Comparison of ENCODE assay signal across 8 cellular contexts in genomic region chr12:109461846-109462766, GRCh38. TPM values are rescaled to one million over a fixed set of nuclear protein-coding genes. Genes with fewer than 3 reads are reported as not detected.
DNase-seq lines count a peak whose midpoint lies in the region; ATAC-seq, FAIRE-seq and TF ChIP-seq lines count a peak whose summit lies in the region.

No MANE protein-coding gene starts in this region.

- H3K27ac Mint-ChIP-seq in activated T-helper 1 cell treated with anti-CD3 and anti-CD28 coated beads, Interleukin-12 subunit alpha, Interleukin-12 subunit beta, Interleukin-2, Interleukin-4 antibody, amounts not matched to agents 30 ng/mL and 10 ng/mL and 1 ng/mL, durations not matched to agents 14 hours and 24 hours and 36 hours: no peak overlapping the region

- no peaks in the 10 kb centered on the region for H3K9me3 Mint-ChIP-seq in activated T-helper 1 cell treated with anti-CD3 and anti-CD28 coated beads, Interleukin-12 subunit alpha, Interleukin-12 subunit beta, Interleukin-2, Interleukin-4 antibody, amounts not matched to agents 30 ng/mL and 10 ng/mL and 1 ng/mL, durations not matched to agents 14 hours and 24 hours and 36 hours

- H2AFZ ChIP-seq in endothelial cell of umbilical vein (ENCODE audit: low read depth, low read length): no peak overlapping the region

- peaks cover 3 to 24% of the 10 kb centered on the region in 2 experiments for H3K36me3 ChIP-seq in endothelial cell of umbilical vein (ENCODE audit: control insufficient read depth in 2 of 2, extremely low read depth in 1 of 2, insufficient read depth in 2 of 2, low read length in 2 of 2)

- intact Hi-C loops in endothelial cell of umbilical vein (cut with micrococcal nuclease): loop anchor here (1.0 to 5.0 kb wide), 3 partner anchors 30 to 610 kb away; no protein-coding TSS in a partner anchor
- intact Hi-C loops in activated T-helper 1 cell treated with anti-CD3 and anti-CD28 coated beads, Interleukin-12 subunit alpha, Interleukin-12 subunit beta, Interleukin-2, Interleukin-4 antibody, amounts not matched to agents 30 ng/mL and 10 ng/mL and 1 ng/mL, durations not matched to agents 14 hours and 24 hours and 36 hours (cut with micrococcal nuclease): no loop called here

- H3K27me3 ChIP-seq in endothelial cell of umbilical vein (ENCODE audit: control insufficient read depth in 2 of 2, insufficient read depth in 2 of 2, low read length in 2 of 2): no peaks in the 10 kb centered on the region

- H3K9me3 ChIP-seq in endothelial cell of umbilical vein (replicated peaks; ENCODE audit: control insufficient read depth, insufficient read depth, low read length): no peaks in the 10 kb centered on the region

- H3K9me1 ChIP-seq in endothelial cell of umbilical vein (replicated peaks; ENCODE audit: control insufficient read depth, extremely low read depth, insufficient read depth, low read length): no peaks in the 10 kb centered on the region

- peaks cover 77% of the 10 kb centered on the region for H3K79me2 ChIP-seq in endothelial cell of umbilical vein (ENCODE audit: control insufficient read depth, insufficient read depth, low read length)

- H3K27ac ChIP-seq in endothelial cell of umbilical vein (ENCODE audit: insufficient read depth, low read depth, low read length): peak overlapping the region; percentile 89

- H3K36me3 Mint-ChIP-seq in activated T-helper 1 cell treated with anti-CD3 and anti-CD28 coated beads, Interleukin-12 subunit alpha, Interleukin-12 subunit beta, Interleukin-2, Interleukin-4 antibody, amounts not matched to agents 30 ng/mL and 10 ng/mL and 1 ng/mL, durations not matched to agents 14 hours and 24 hours and 36 hours (ENCODE audit: low read depth): peaks cover 14% of the 10 kb centered on the region

- no peaks in the 10 kb centered on the region for H4K20me1 ChIP-seq in endothelial cell of umbilical vein (replicated peaks; ENCODE audit: control insufficient read depth, extremely low read depth, insufficient read depth, low read length)

- H3K9ac ChIP-seq in endothelial cell of umbilical vein (replicated peaks; ENCODE audit: extremely low read depth, insufficient read depth, low read length): peak overlapping the region; percentile 55

- CTCF ChIA-PET in endothelial cell of umbilical vein (lab: Charles Lee): interaction anchor here (1.0 to 5.1 kb wide), 10 partner anchors 9 to 57 kb away, joined by 3 to 47 read pairs (median 6); partner anchors contain the start of genes KCTD10 and UBE3B

- no peaks in the 10 kb centered on the region for H3K27me3 Mint-ChIP-seq in activated T-helper 1 cell treated with anti-CD3 and anti-CD28 coated beads, Interleukin-12 subunit alpha, Interleukin-12 subunit beta, Interleukin-2, Interleukin-4 antibody, amounts not matched to agents 30 ng/mL and 10 ng/mL and 1 ng/mL, durations not matched to agents 14 hours and 24 hours and 36 hours (ENCODE audit: insufficient read depth)

- FAIRE-seq in endothelial cell of umbilical vein (lab: Jason Lieb, UNC) (peak; percentile 85), urothelium cell line (lab: Jason Lieb, UNC) (no peak)

- no TSS peak for BruUV-seq in endothelial cell of umbilical vein (replicated peaks; lab: Mats Ljungman, UMichigan)

- H3K4me1 ChIP-seq in endothelial cell of umbilical vein (ENCODE audit: control insufficient read depth, extremely low read depth, insufficient read depth, low read length): peaks cover 72% of the 10 kb centered on the region

- no peak overlapping the region for H3K4me3 ChIP-seq in endothelial cell of umbilical vein (replicated peaks in 1 of 3; ENCODE audit: insufficient read depth in 1 of 3, low read depth in 1 of 3, low read length in 3 of 3)

- ATAC-seq in HG03457 (IDR thresholded peaks at IDR 0.05; ENCODE audit: unreplicated experiment): no peak

- peak; percentile 95 for DNase-seq in AG20443 (ENCODE audit: low spot score)
- DNase-seq in MV-4-11 (lab: John Stamatoyannopoulos, UW): peak; percentile 26
- DNase-seq in endothelial cell of umbilical vein (ENCODE audit: low read depth, low spot score): peak; percentile 68
- DNase-seq in midbrain (lab: John Stamatoyannopoulos, UW): peak; percentile 35
- DNase-seq in urothelium cell line (ENCODE audit: low spot score): peak; percentile 40
- no peak for DNase-seq in activated T-helper 1 cell treated with anti-CD3 and anti-CD28 coated beads, Interleukin-12 subunit alpha, Interleukin-12 subunit beta, Interleukin-2, Interleukin-4 antibody, amounts not matched to agents 30 ng/mL and 10 ng/mL and 1 ng/mL, durations not matched to agents 14 hours and 24 hours and 36 hours (ENCODE audit: low spot score)
- DNase-seq in NCI-H1436 (lab: John Stamatoyannopoulos, UW): no peak

- POLR2A ChIA-PET in endothelial cell of umbilical vein (lab: Charles Lee): interaction anchor here (0.6 to 0.9 kb wide), 2 partner anchors 15 kb away, joined by 3 read pairs; partner anchors contain the start of genes KCTD10 and UBE3B

- no peak for TF ChIP-seq CTCF in endothelial cell of umbilical vein (IDR thresholded peaks at IDR 0.05; ENCODE audit: extremely low read depth in 1 of 2, insufficient read depth in 1 of 2, low read depth in 1 of 2, low read length in 2 of 2)

- H3K4me2 ChIP-seq in endothelial cell of umbilical vein (ENCODE audit: insufficient read depth, low read length): peak overlapping the region; percentile 66

- TF ChIP-seq POLR2A in endothelial cell of umbilical vein (IDR thresholded peaks at IDR 0.05; ENCODE audit: low read depth, low read length): no peak

- H3K4me1 Mint-ChIP-seq in activated T-helper 1 cell treated with anti-CD3 and anti-CD28 coated beads, Interleukin-12 subunit alpha, Interleukin-12 subunit beta, Interleukin-2, Interleukin-4 antibody, amounts not matched to agents 30 ng/mL and 10 ng/mL and 1 ng/mL, durations not matched to agents 14 hours and 24 hours and 36 hours (ENCODE audit: low read depth): peaks cover 58% of the 10 kb centered on the region

- dilution Hi-C loops in endothelial cell of umbilical vein (cut with MboI; ENCODE audit: extremely low pct_ligation_motif_present, low sequenced_read_pairs): no loop called here

- no peak overlapping the region for H3K4me3 Mint-ChIP-seq in activated T-helper 1 cell treated with anti-CD3 and anti-CD28 coated beads, Interleukin-12 subunit alpha, Interleukin-12 subunit beta, Interleukin-2, Interleukin-4 antibody, amounts not matched to agents 30 ng/mL and 10 ng/mL and 1 ng/mL, durations not matched to agents 14 hours and 24 hours and 36 hours

TF ChIP-seq in endothelial cell of umbilical vein, 7 proteins besides CTCF, POLR2A, EP300 and RAD21:
- TF ChIP-seq JUN (IDR thresholded peaks at IDR 0.05; ENCODE audit: borderline replicate concordance, insufficient read depth, insufficient read length, low read depth): no peak
- no peak for TF ChIP-seq GATA2 (IDR thresholded peaks at IDR 0.05; ENCODE audit: insufficient read depth, insufficient read length, low read depth, low read length)
- no peak for TF ChIP-seq MYC (IDR thresholded peaks at IDR 0.05; ENCODE audit: low read depth, low read length)
- no peak for TF ChIP-seq POLR2AphosphoS5 (IDR thresholded peaks at IDR 0.05; ENCODE audit: insufficient read depth, low read depth, low read length)
- TF ChIP-seq FOS (IDR thresholded peaks at IDR 0.05; ENCODE audit: borderline replicate concordance, insufficient read depth, low read length): no peak
- TF ChIP-seq MAX (IDR thresholded peaks at IDR 0.05; ENCODE audit: insufficient read depth, insufficient read length): no peak
- no peak for TF ChIP-seq EZH2 (IDR thresholded peaks at IDR 0.05; ENCODE audit: borderline replicate concordance, low read depth, low read length, severe bottlenecking)

RNA-seq across cellular contexts. Expression of gene KCTD10, which starts 15.0 kb away (rescaled TPM):
- 92.8 and 101 TPM in 2 replicates for total RNA-seq in endothelial cell of umbilical vein
- 105 and 112 TPM in 2 replicates for polyA plus RNA-seq in endothelial cell of umbilical vein
- 69.4 and 77.1 TPM in 2 replicates for polyA plus RNA-seq in endothelial cell of umbilical vein (2011; cell fraction: cytosol; rRNA removed)
- 129 and 139 TPM in 2 replicates for polyA plus RNA-seq in endothelial cell of umbilical vein (2011; cell fraction: nucleus; rRNA removed)
- polyA plus RNA-seq in endothelial cell of umbilical vein (2012): 61.2 and 64.9 TPM in 2 replicates
- polyA minus RNA-seq in endothelial cell of umbilical vein: 301 and 328 TPM in 2 replicates
- polyA minus RNA-seq in endothelial cell of umbilical vein (2011; cell fraction: cytosol; rRNA and poly(A)+ RNA removed): 24.1 TPM
- 140 and 147 TPM in 2 replicates for polyA minus RNA-seq in endothelial cell of umbilical vein (2011; cell fraction: nucleus; rRNA and poly(A)+ RNA removed)
- total RNA-seq in activated T-helper 1 cell treated with anti-CD3 and anti-CD28 coated beads, Interleukin-12 subunit alpha, Interleukin-12 subunit beta, Interleukin-2, Interleukin-4 antibody, amounts not matched to agents 30 ng/mL and 10 ng/mL and 1 ng/mL, durations not matched to agents 14 hours and 24 hours and 36 hours: 48.3 and 51.2 TPM in 2 replicates

RNA-seq across cellular contexts. Expression of gene UBE3B, which starts 15.3 kb away (rescaled TPM):
- 32.7 and 40.8 TPM in 2 replicates for total RNA-seq in endothelial cell of umbilical vein
- 23.8 and 24.9 TPM in 2 replicates for polyA plus RNA-seq in endothelial cell of umbilical vein
- 21.9 and 25.3 TPM in 2 replicates for polyA plus RNA-seq in endothelial cell of umbilical vein (2011; cell fraction: cytosol; rRNA removed)
- 63.7 and 64.5 TPM in 2 replicates for polyA plus RNA-seq in endothelial cell of umbilical vein (2011; cell fraction: nucleus; rRNA removed)
- 22.6 and 22.7 TPM in 2 replicates for polyA plus RNA-seq in endothelial cell of umbilical vein (2012)
- polyA minus RNA-seq in endothelial cell of umbilical vein: 70.4 and 81.6 TPM in 2 replicates
- 14.2 TPM for polyA minus RNA-seq in endothelial cell of umbilical vein (2011; cell fraction: cytosol; rRNA and poly(A)+ RNA removed)
- polyA minus RNA-seq in endothelial cell of umbilical vein (2011; cell fraction: nucleus; rRNA and poly(A)+ RNA removed): 35.0 and 48.9 TPM in 2 replicates
- 28.7 and 29.3 TPM in 2 replicates for total RNA-seq in activated T-helper 1 cell treated with anti-CD3 and anti-CD28 coated beads, Interleukin-12 subunit alpha, Interleukin-12 subunit beta, Interleukin-2, Interleukin-4 antibody, amounts not matched to agents 30 ng/mL and 10 ng/mL and 1 ng/mL, durations not matched to agents 14 hours and 24 hours and 36 hours

Comparison
In these comparisons a context has a peak if more than half of its experiments do, and no peak if none do; other contexts are left out.
1. DNase-seq: peak in AG20443 (single experiment), MV-4-11 (single experiment), endothelial cell of umbilical vein (single experiment), midbrain (single experiment) and urothelium cell line (single experiment); none in activated T-helper 1 cell treated with anti-CD3 and anti-CD28 coated beads, Interleukin-12 subunit alpha, Interleukin-12 subunit beta, Interleukin-2, Interleukin-4 antibody, amounts not matched to agents 30 ng/mL and 10 ng/mL and 1 ng/mL, durations not matched to agents 14 hours and 24 hours and 36 hours (single experiment) and NCI-H1436 (single experiment).